In the genomic region with DNA sequence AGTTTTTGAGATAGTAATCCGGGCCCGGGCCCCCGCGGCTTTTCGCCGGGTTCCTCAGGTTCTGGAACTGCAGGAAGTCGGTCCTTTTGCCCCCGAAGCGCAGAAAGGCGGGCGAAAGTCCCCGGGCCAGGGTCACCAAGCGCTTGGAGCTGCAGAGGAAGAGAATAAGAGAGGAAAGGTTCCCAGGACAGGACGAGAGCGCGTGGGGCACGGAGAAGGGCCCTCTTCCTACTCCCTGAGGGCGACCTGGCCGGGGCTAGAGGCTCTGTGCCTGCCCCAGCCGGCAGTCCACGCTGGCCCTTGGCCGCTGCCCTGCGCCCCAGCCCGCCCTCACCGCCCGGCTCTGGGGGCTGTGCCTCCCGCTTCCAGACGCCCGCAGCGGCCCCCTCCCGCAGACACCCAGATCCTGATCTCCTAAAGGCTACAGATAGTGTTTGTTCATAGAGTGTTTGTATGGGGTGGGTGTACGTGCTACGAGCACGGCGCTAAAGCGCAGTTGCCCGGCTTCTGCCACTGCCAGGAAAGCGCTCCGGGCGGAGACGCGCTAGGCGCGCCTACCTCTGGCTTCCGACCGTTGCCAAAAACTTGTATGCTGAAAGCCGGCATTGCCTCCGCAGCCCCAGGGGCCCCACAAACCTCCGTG, we compare ENCODE assay signal across 11 cellular contexts. TPM values are rescaled to one million over a fixed set of nuclear protein-coding genes. Genes with fewer than 3 reads are reported as not detected.
DNase-seq lines count a peak whose midpoint lies in the region; ATAC-seq and TF ChIP-seq lines count a peak whose summit lies in the region.
"Had no signal": no experiment of that assay in that cellular context is flagged by ENCODE, and none has a peak within 500 bp of the region (broad histone marks: within the 10 kb centered on the region; RNA-seq: fewer than 3 reads in every experiment).

No MANE protein-coding gene starts in this region.

- intact Hi-C loops in left ventricle myocardium inferior (cut with micrococcal nuclease), result no loop called here
- intact Hi-C loops in sigmoid colon (cut with DNase I), result no loop called here

- H3K4me1 ChIP-seq in NT2/D1 (ENCODE audit: insufficient read depth, insufficient read length) (no peaks in the 10 kb centered on the region), left ventricle myocardium inferior (peaks cover 43% of the 10 kb centered on the region), sigmoid colon (peaks cover 0 to 44% (median 38%) of the 10 kb centered on the region in 4 donors)

- peak overlapping the region; percentile 67 for H3K9ac ChIP-seq in NT2/D1 (ENCODE audit: insufficient read length, low read depth)

- TF ChIP-seq CTCF in left ventricle myocardium inferior (IDR thresholded peaks at IDR 0.05; ENCODE audit: borderline replicate concordance) (no peak), sigmoid colon (IDR thresholded peaks at IDR 0.05) (no peak)

- TF ChIP-seq EP300 in sigmoid colon (IDR thresholded peaks at IDR 0.05), result no peak

- WGBS in sigmoid colon, 2 donors, result 4 to 6% methylated on average over 49 of the region's 49 CpGs

- peak overlapping the region; percentile 36 for H3K4me3 ChIP-seq in NT2/D1 (ENCODE audit: insufficient read length, low read depth)
- H3K4me3 ChIP-seq in left ventricle myocardium inferior, result peak overlapping the region; percentile 65
- peak overlapping the region; percentile 7 to 45 (median 37) for H3K4me3 ChIP-seq in sigmoid colon
- H3K4me3 ChIP-seq: A549 had no signal

- H3K36me3 ChIP-seq in NT2/D1 (ENCODE audit: insufficient read depth, insufficient read length, low read length) (no peaks in the 10 kb centered on the region), left ventricle myocardium inferior (no peaks in the 10 kb centered on the region), sigmoid colon (no peaks in the 10 kb centered on the region)
- H3K36me3 ChIP-seq: tibial nerve had no signal

- H3K27ac ChIP-seq in left ventricle myocardium inferior (replicated peaks) (no peak overlapping the region), sigmoid colon (peak overlapping the region in 3 of 4 donors; percentile 29 to 91 (median 44))
- H3K27ac ChIP-seq: A549, tibial nerve had no signal

- DNase-seq in NCI-H345 (lab: John Stamatoyannopoulos, UW), result peak; percentile 4
- no peak for DNase-seq in NCI-H345 treated with DMSO at 0.1 percent for 48 hours (lab: John Stamatoyannopoulos, UW; ENCODE audit: unreplicated experiment)
- no peak for DNase-seq in NT2/D1 (ENCODE audit: low read depth, low spot score)
- no peak for DNase-seq in left ventricle myocardium inferior
- no peak for DNase-seq in sigmoid colon
- DNase-seq in NCI-H1048 (lab: John Stamatoyannopoulos, UW), result no peak
- DNase-seq: NCI-H2171 had no signal

- ATAC-seq in GM21381 (IDR thresholded peaks at IDR 0.05; ENCODE audit: unreplicated experiment), result no peak
- no peak for ATAC-seq in GM21360 (IDR thresholded peaks at IDR 0.05; ENCODE audit: unreplicated experiment)

- H3K27me3 ChIP-seq in NT2/D1 (ENCODE audit: insufficient read depth, insufficient read length), result peaks cover 87% of the 10 kb centered on the region
- peaks cover 97% of the 10 kb centered on the region for H3K27me3 ChIP-seq in left ventricle myocardium inferior (ENCODE audit: low read depth)
- H3K27me3 ChIP-seq in sigmoid colon, result peaks cover 42 to 75% (median 56%) of the 10 kb centered on the region in 3 donors

- H3K9me3 ChIP-seq in NT2/D1 (ENCODE audit: insufficient read depth, low read length), result no peaks in the 10 kb centered on the region
- no peaks in the 10 kb centered on the region for H3K9me3 ChIP-seq in left ventricle myocardium inferior (replicated peaks)
- H3K9me3 ChIP-seq in sigmoid colon, result no peaks in the 10 kb centered on the region
- H3K9me3 ChIP-seq: A549, tibial nerve had no signal

- no peak for TF ChIP-seq POLR2A in sigmoid colon (IDR thresholded peaks at IDR 0.05)

RNA-seq across cellular contexts. Expression of a gene that starts 3.2 kb away (rescaled TPM):
- total RNA-seq in left ventricle myocardium inferior (not detected), sigmoid colon (10 to 100 TPM in 1 of 4 donors, 1 to 10 TPM in 3; 4.8 to 11.8 (median 5.1) TPM)
- under 1 TPM; under 0.01 to 0.92 (median 0.52) TPM for polyA plus RNA-seq in sigmoid colon
- polyA plus RNA-seq: A549 had no signal
